Comparison of ENCODE assay signal across 17 cellular contexts in the genomic region with DNA sequence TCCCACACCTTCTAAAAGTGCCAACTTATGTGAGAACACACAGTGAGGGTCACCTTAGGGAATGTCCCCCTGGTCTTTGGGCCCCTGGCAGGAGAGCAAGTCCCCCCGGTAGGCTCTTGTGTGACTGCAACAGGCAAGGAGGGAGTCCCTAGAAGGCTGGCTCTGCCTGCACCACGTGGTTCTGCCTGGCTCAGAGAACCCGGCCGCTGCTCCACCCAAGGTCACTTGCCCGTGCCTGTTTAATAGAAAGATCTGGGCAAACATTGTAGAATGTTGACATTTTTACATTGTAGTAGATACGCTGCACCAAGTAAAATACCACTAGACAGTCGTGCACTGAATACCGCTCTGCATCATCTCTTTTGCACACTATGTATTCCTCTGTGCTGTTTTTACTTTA. TPM values are rescaled to one million over a fixed set of nuclear protein-coding genes. Genes with fewer than 3 reads are reported as not detected.
A peak's percentile ranks its signal among the peaks of the same experiment; 100 is the strongest.
DNase-seq lines count a peak whose midpoint lies in the region; ATAC-seq, FAIRE-seq and TF ChIP-seq lines count a peak whose summit lies in the region.
"Had no signal": no experiment of that assay in that cellular context is flagged by ENCODE, and none has a peak within 500 bp of the region (broad histone marks: within the 10 kb centered on the region; RNA-seq: fewer than 3 reads in every experiment).

No MANE protein-coding gene starts in this region.

- H3K27me3 ChIP-seq in esophagus squamous epithelium (peaks cover 0 to 31% (median 0%) of the 10 kb centered on the region in 4 donors), stomach (peaks cover 0 to 32% (median 14%) of the 10 kb centered on the region in 3 donors)

- H3K4me1 ChIP-seq in esophagus squamous epithelium (peaks cover 3 to 28% (median 7%) of the 10 kb centered on the region in 3 donors), stomach (peaks cover 0 to 32% (median 22%) of the 10 kb centered on the region in 4 donors), kidney (ENCODE audit: control insufficient read depth in 1 of 2, insufficient read depth in 1 of 2, low read depth in 1 of 2, low read length in 2 of 2) (peaks cover 0 to 5% of the 10 kb centered on the region in 2 donors)

- peak overlapping the region in 3 of 4 donors; percentile 24 to 28 (median 28) for H3K4me3 ChIP-seq in esophagus squamous epithelium
- H3K4me3 ChIP-seq in stomach: no peak overlapping the region
- peak overlapping the region in 1 of 2 donors; percentile 14 for H3K4me3 ChIP-seq in kidney (ENCODE audit: low read length in 2 of 2)
- H3K4me3 ChIP-seq: heart right ventricle had no signal

- H3K9me3 ChIP-seq in esophagus squamous epithelium (no peaks in the 10 kb centered on the region), stomach (no peaks in the 10 kb centered on the region), kidney (ENCODE audit: control insufficient read depth in 1 of 2, low read length in 2 of 2) (no peaks in the 10 kb centered on the region)
- H3K9me3 ChIP-seq: heart right ventricle had no signal

- no peak overlapping the region for H3K9ac ChIP-seq in kidney (ENCODE audit: low read length in 2 of 2)

- H3K36me3 ChIP-seq in esophagus squamous epithelium (no peaks in the 10 kb centered on the region), stomach (peaks cover 0 to under 1% (median 0%) of the 10 kb centered on the region in 4 donors), kidney (ENCODE audit: control insufficient read depth in 1 of 2, insufficient read depth in 2 of 2, low read length in 2 of 2) (no peaks in the 10 kb centered on the region)
- H3K36me3 ChIP-seq: heart right ventricle had no signal

- ATAC-seq in SK-N-SH treated with all-trans-retinoic acid at 6 μM for 48 hours (0 out of 3 replicates have a peak, but pooled peaks have one; percentile 16), HG03354 (IDR thresholded peaks at IDR 0.05; ENCODE audit: poor library complexity, severe bottlenecking, unreplicated experiment) (no peak)
- ATAC-seq: activated T-helper 17 cell treated with anti-CD3 and anti-CD28 coated beads, Interleukin-2, amount 50 U/mL, for 72 hours; heart right ventricle; left colon; naive thymus-derived CD8-positive, alpha-beta T cell; WTC11 had no signal

- TF ChIP-seq POLR2A in esophagus squamous epithelium (IDR thresholded peaks at IDR 0.05) (no peak), stomach (IDR thresholded peaks at IDR 0.05) (no peak)

- no peak for FAIRE-seq in kidney (lab: Jason Lieb, UNC)

- TF ChIP-seq CTCF in esophagus squamous epithelium (IDR thresholded peaks at IDR 0.05): no peak
- no peak for TF ChIP-seq CTCF in stomach (IDR thresholded peaks at IDR 0.05)
- TF ChIP-seq CTCF in kidney (IDR thresholded peaks at IDR 0.05; ENCODE audit: borderline replicate concordance, extremely low read depth, insufficient read depth): no peak

- DNase-seq in NCI-H748 (lab: John Stamatoyannopoulos, UW; ENCODE audit: unreplicated experiment) (peak; percentile 49), NCI-H748 treated with DMSO at 0.1 percent for 48 hours (lab: John Stamatoyannopoulos, UW) (no peak), esophagus squamous epithelium (lab: John Stamatoyannopoulos, UW) (no peak), stomach (peak; percentile 61), kidney (no peak)
- DNase-seq in stimulated activated naive CD4-positive, alpha-beta T cell treated with Interleukin-2 at 50 U/mL for 16 hours (lab: John Stamatoyannopoulos, UW): no peak

- no peak for TF ChIP-seq EP300 in stomach (IDR thresholded peaks at IDR 0.05)

- intact Hi-C loops in esophagus squamous epithelium (cut with DNase I) (no loop called here), stomach (cut with DNase I; ENCODE audit: low total_unique reads) (no loop called here), kidney (cut with DNase I) (no loop called here)

- H3K27ac ChIP-seq in esophagus squamous epithelium (peak overlapping the region in 1 of 4 donors; percentile 38), stomach (peak overlapping the region in 2 of 5 donors; percentile 19 to 53), kidney (ENCODE audit: low read depth in 2 of 2, low read length in 2 of 2) (no peak overlapping the region)
- H3K27ac ChIP-seq: heart right ventricle had no signal

- 47 to 51% methylated on average over 4 to 8 of the region's 8 CpGs for WGBS in esophagus squamous epithelium, 2 donors
- WGBS in stomach, 5 donors: 27 to 54% (median 34%) methylated on average over 8 of the region's 8 CpGs

TF ChIP-seq in SK-N-SH treated with all-trans-retinoic acid at 6 μM for 48 hours, 23 proteins besides CTCF, POLR2A, EP300 and RAD21:
- TF ChIP-seq, protein P1, sequence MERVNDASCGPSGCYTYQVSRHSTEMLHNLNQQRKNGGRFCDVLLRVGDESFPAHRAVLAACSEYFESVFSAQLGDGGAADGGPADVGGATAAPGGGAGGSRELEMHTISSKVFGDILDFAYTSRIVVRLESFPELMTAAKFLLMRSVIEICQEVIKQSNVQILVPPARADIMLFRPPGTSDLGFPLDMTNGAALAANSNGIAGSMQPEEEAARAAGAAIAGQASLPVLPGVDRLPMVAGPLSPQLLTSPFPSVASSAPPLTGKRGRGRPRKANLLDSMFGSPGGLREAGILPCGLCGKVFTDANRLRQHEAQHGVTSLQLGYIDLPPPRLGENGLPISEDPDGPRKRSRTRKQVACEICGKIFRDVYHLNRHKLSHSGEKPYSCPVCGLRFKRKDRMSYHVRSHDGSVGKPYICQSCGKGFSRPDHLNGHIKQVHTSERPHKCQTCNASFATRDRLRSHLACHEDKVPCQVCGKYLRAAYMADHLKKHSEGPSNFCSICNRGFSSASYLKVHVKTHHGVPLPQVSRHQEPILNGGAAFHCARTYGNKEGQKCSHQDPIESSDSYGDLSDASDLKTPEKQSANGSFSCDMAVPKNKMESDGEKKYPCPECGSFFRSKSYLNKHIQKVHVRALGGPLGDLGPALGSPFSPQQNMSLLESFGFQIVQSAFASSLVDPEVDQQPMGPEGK (CRISPR knock-in tag; IDR thresholded peaks at IDR 0.05; ENCODE audit: borderline replicate concordance): no peak
- TF ChIP-seq ZFP3 (CRISPR knock-in tag; IDR thresholded peaks at IDR 0.05) (no peak), PPARA (CRISPR knock-in tag; IDR thresholded peaks at IDR 0.05; ENCODE audit: borderline replicate concordance) (no peak), CSDC2 (CRISPR knock-in tag; IDR thresholded peaks at IDR 0.05) (no peak), ESRRG (CRISPR knock-in tag; IDR thresholded peaks at IDR 0.05) (no peak), ZC3H10 (CRISPR knock-in tag; IDR thresholded peaks at IDR 0.05) (no peak), TOX (CRISPR knock-in tag; IDR thresholded peaks at IDR 0.05; ENCODE audit: borderline replicate concordance) (no peak), TCF4 (CRISPR knock-in tag; IDR thresholded peaks at IDR 0.05; ENCODE audit: borderline replicate concordance) (no peak), ZNF8 (CRISPR knock-in tag; IDR thresholded peaks at IDR 0.05) (no peak), ZFP30 (CRISPR knock-in tag; IDR thresholded peaks at IDR 0.05) (no peak), ZNF70 (CRISPR knock-in tag; IDR thresholded peaks at IDR 0.05) (no peak), OSR1 (CRISPR knock-in tag; IDR thresholded peaks at IDR 0.05) (no peak), RARB (CRISPR knock-in tag; IDR thresholded peaks at IDR 0.05) (no peak)
- TF ChIP-seq, protein P2, sequence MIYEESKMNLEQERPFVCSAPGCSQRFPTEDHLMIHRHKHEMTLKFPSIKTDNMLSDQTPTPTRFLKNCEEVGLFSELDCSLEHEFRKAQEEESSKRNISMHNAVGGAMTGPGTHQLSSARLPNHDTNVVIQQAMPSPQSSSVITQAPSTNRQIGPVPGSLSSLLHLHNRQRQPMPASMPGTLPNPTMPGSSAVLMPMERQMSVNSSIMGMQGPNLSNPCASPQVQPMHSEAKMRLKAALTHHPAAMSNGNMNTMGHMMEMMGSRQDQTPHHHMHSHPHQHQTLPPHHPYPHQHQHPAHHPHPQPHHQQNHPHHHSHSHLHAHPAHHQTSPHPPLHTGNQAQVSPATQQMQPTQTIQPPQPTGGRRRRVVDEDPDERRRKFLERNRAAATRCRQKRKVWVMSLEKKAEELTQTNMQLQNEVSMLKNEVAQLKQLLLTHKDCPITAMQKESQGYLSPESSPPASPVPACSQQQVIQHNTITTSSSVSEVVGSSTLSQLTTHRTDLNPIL (CRISPR knock-in tag; IDR thresholded peaks at IDR 0.05; ENCODE audit: low read depth): no peak

RNA-seq across cellular contexts. Expression of a gene that starts 21.9 kb away (rescaled TPM):
- total RNA-seq in esophagus squamous epithelium: under 1 TPM in 2 of 4 donors, not detected in 2; 0.57 TPM
- total RNA-seq in stomach: 1 to 10 TPM in 1 of 5 donors, not detected in 4; 2.2 TPM
- polyA plus RNA-seq in stomach: under 1 TPM in 1 of 3 donors, not detected in 2; 0.75 TPM
- total RNA-seq in kidney: not detected
- not detected for polyA plus RNA-seq in kidney (ENCODE audit: insufficient read depth, low read depth, low replicate concordance)
- total RNA-seq: activated T-helper 17 cell treated with anti-CD3 and anti-CD28 coated beads, Interleukin-2, amount 50 U/mL, for 72 hours; dermis blood vessel endothelial cell; left colon; mesenteric fat pad; naive thymus-derived CD8-positive, alpha-beta T cell; omental fat pad; ureter had no signal
- polyA plus RNA-seq: heart right ventricle; naive thymus-derived CD8-positive, alpha-beta T cell had no signal

Comparison
In these comparisons a context has a peak if more than half of its experiments do, and no peak if none do; other contexts are left out.
1. DNase-seq: peak in NCI-H748 (single experiment) and stomach (single experiment); none in NCI-H748 treated with DMSO at 0.1 percent for 48 hours (single experiment), esophagus squamous epithelium (single experiment), kidney (single experiment) and stimulated activated naive CD4-positive, alpha-beta T cell treated with Interleukin-2 at 50 U/mL for 16 hours (single experiment).
2. H3K4me3 ChIP-seq: peak in esophagus squamous epithelium (3 of 4); none in stomach (0 of 4).